ENCODE assay signal across 15 cellular contexts in genomic region chr9:98887918-98888510, GRCh38. TPM values are rescaled to one million over a fixed set of nuclear protein-coding genes. Genes with fewer than 3 reads are reported as not detected.
DNase-seq lines count a peak whose midpoint lies in the region; ATAC-seq, FAIRE-seq and TF ChIP-seq lines count a peak whose summit lies in the region.
"Had no signal": no experiment of that assay in that cellular context is flagged by ENCODE, and none has a peak within 500 bp of the region (broad histone marks: within the 10 kb centered on the region; RNA-seq: fewer than 3 reads in every experiment).

No MANE protein-coding gene starts in this region.

- no peaks in the 10 kb centered on the region for H3K4me1 ChIP-seq in breast epithelium
- H3K4me1 ChIP-seq in K562 (replicated peaks in 1 of 2; ENCODE audit: control insufficient read depth in 2 of 2, insufficient read depth in 2 of 2, low read length in 2 of 2): peaks cover 0 to 52% of the 10 kb centered on the region in 2 experiments; a peak in 4 of 5 replicates
- H3K4me1 ChIP-seq in neuronal stem cell (ENCODE audit: control insufficient read depth in 2 of 2, insufficient read depth in 1 of 2, low read depth in 1 of 2, low read length in 2 of 2): no peaks in the 10 kb centered on the region
- H3K4me1 ChIP-seq: parathyroid adenoma had no signal

- no peak for ATAC-seq in K562
- ATAC-seq in HG03175 (IDR thresholded peaks at IDR 0.05; ENCODE audit: unreplicated experiment): no peak
- ATAC-seq in HG02973 (IDR thresholded peaks at IDR 0.05; ENCODE audit: unreplicated experiment): no peak

- H2AFZ ChIP-seq in K562 (ENCODE audit: low read depth, low read length): peak overlapping the region; percentile 36; the same call in 1 of the 2 replicates
- H2AFZ ChIP-seq in neuronal stem cell (ENCODE audit: low read length): no peak overlapping the region
- H2AFZ ChIP-seq: parathyroid adenoma had no signal

- CTCF ChIA-PET in MCF 10A (lab: Yijun Ruan, JAX) (no interaction called here), K562 (lab: Yijun Ruan, JAX; ENCODE audit: low intra/inter-chr PET ratio) (no interaction called here)

- no peaks in the 10 kb centered on the region for H3K79me2 ChIP-seq in K562 (ENCODE audit: control insufficient read depth, insufficient read depth, low read length)
- H3K79me2 ChIP-seq: parathyroid adenoma had no signal

- no peaks in the 10 kb centered on the region for H3K36me3 ChIP-seq in breast epithelium
- no peaks in the 10 kb centered on the region for H3K36me3 ChIP-seq in K562 (ENCODE audit: control insufficient read depth, insufficient read depth, low read length)
- H3K36me3 ChIP-seq in neuronal stem cell (replicated peaks in 1 of 2; ENCODE audit: control insufficient read depth in 2 of 2, insufficient read depth in 2 of 2, low read length in 2 of 2): no peaks in the 10 kb centered on the region

- POLR2A ChIA-PET in MCF 10A (lab: Yijun Ruan, JAX) (no interaction called here), K562 (lab: Yijun Ruan, JAX) (interaction anchor here (1.2 kb wide), 1 partner anchor 11 kb away, joined by 3 read pairs; no protein-coding TSS in a partner anchor)

- no peaks in the 10 kb centered on the region for H3K27me3 ChIP-seq in breast epithelium
- no peaks in the 10 kb centered on the region for H3K27me3 ChIP-seq in K562 (ENCODE audit: control insufficient read depth in 2 of 2, insufficient read depth in 2 of 2, low read length in 2 of 2)
- peaks cover 0 to 9% (median 0%) of the 10 kb centered on the region in 3 experiments for H3K27me3 ChIP-seq in neuronal stem cell (ENCODE audit: control insufficient read depth in 3 of 3, insufficient read depth in 3 of 3, low read depth in 1 of 3, low read length in 3 of 3)

- DNase-seq in MCF 10A (ENCODE audit: unreplicated experiment) (peak; percentile 27), breast epithelium (ENCODE audit: low spot score in 2 of 2) (no peak), NCI-H345 treated with DMSO at 0.1 percent for 48 hours (lab: John Stamatoyannopoulos, UW; ENCODE audit: unreplicated experiment) (peak; percentile 62), K562 (ENCODE audit: extremely low read depth in 1 of 4, low spot score in 3 of 4) (peak in 1 of 4 experiments; percentile 39), neuronal stem cell (ENCODE audit: low spot score) (no peak)
- DNase-seq: activated CD4-positive, alpha-beta memory T cell treated with anti-CD3 and anti-CD28 coated beads for 36 hours; activated naive CD4-positive, alpha-beta T cell; cerebellar nuclear complex; H7; stimulated activated CD4-positive, alpha-beta T cell treated with anti-CD3 and anti-CD28 coated beads, Interleukin-1b, Interleukin-23, amount 100 ng/mL, for 48 hours had no signal

- H3K9me3 ChIP-seq in breast epithelium: no peaks in the 10 kb centered on the region
- H3K9me3 ChIP-seq in K562 (replicated peaks; ENCODE audit: control insufficient read depth, insufficient read depth, low read depth, low read length): no peaks in the 10 kb centered on the region
- no peaks in the 10 kb centered on the region for H3K9me3 ChIP-seq in neuronal stem cell (replicated peaks in 1 of 2; ENCODE audit: control insufficient read depth in 2 of 2, insufficient read depth in 1 of 2, low read depth in 1 of 2, low read length in 2 of 2)

- H2AK5ac ChIP-seq in neuronal stem cell (ENCODE audit: low read depth, low read length): no peak overlapping the region

- H3K4me3 Mint-ChIP-seq in MCF 10A (ENCODE audit: unreplicated experiment): no peak overlapping the region
- H3K4me3 Mint-ChIP-seq: activated CD4-positive, alpha-beta memory T cell treated with anti-CD3 and anti-CD28 coated beads for 36 hours had no signal

- no peak overlapping the region for H3K4ac ChIP-seq in neuronal stem cell (ENCODE audit: low read length)

- H3K36me3 Mint-ChIP-seq in MCF 10A (ENCODE audit: insufficient read depth, unreplicated experiment): no peaks in the 10 kb centered on the region
- H3K36me3 Mint-ChIP-seq: activated CD4-positive, alpha-beta memory T cell treated with anti-CD3 and anti-CD28 coated beads for 36 hours had no signal

- H3K27ac ChIP-seq in breast epithelium: no peak overlapping the region
- H3K27ac ChIP-seq in K562 (ENCODE audit: extremely low read depth, low read depth, low read length): no peak overlapping the region
- H3K27ac ChIP-seq in skin epidermis: peak overlapping the region in 11 of 21 experiments; percentile 3 to 84 (median 27)
- H3K27ac ChIP-seq in neuronal stem cell (replicated peaks; ENCODE audit: low read length): no peak overlapping the region

- no peak overlapping the region for H2BK12ac ChIP-seq in neuronal stem cell (ENCODE audit: low read length)

- H3K79me1 ChIP-seq in neuronal stem cell (ENCODE audit: low read depth, low read length): no peaks in the 10 kb centered on the region

- no peak overlapping the region for H3K18ac ChIP-seq in neuronal stem cell (ENCODE audit: low read length)

- no peak for TF ChIP-seq RAD21 in K562 (CRISPR knock-in tag; conservative IDR thresholded peaks at IDR 0.05 in 1 of 2, IDR thresholded peaks at IDR 0.05 in 1 of 2)

- H4K91ac ChIP-seq in neuronal stem cell (ENCODE audit: low read depth, low read length, poor library complexity): no peak overlapping the region

- H3K4me1 Mint-ChIP-seq in MCF 10A (ENCODE audit: insufficient read depth, unreplicated experiment): no peaks in the 10 kb centered on the region

- FAIRE-seq in K562 (lab: Jason Lieb, UNC): no peak

- no peak for TF ChIP-seq POLR2A in breast epithelium (IDR thresholded peaks at IDR 0.05)
- no peak for TF ChIP-seq POLR2A in K562 (conservative IDR thresholded peaks at IDR 0.05)

- no peak overlapping the region for H2BK120ac ChIP-seq in neuronal stem cell (ENCODE audit: low read depth, low read length)

- no peaks in the 10 kb centered on the region for H3K9me1 ChIP-seq in K562 (ENCODE audit: control insufficient read depth, insufficient read depth, low read length)

- TF ChIP-seq EP300 in K562 (IDR thresholded peaks at IDR 0.05; ENCODE audit: low read length): no peak

- no peak overlapping the region for H4K8ac ChIP-seq in neuronal stem cell (ENCODE audit: low read depth, low read length)

- H3K4me2 ChIP-seq in K562 (ENCODE audit: insufficient read depth, low read length) (no peak overlapping the region), neuronal stem cell (ENCODE audit: insufficient read depth, low read length, poor library complexity, severe bottlenecking) (no peak overlapping the region)

- H3K27me3 Mint-ChIP-seq in MCF 10A (ENCODE audit: insufficient read depth, unreplicated experiment): peaks cover 59% of the 10 kb centered on the region

- no peaks in the 10 kb centered on the region for H4K20me1 ChIP-seq in K562 (replicated peaks; ENCODE audit: control insufficient read depth, insufficient read depth, low read length)

- 38% methylated on average over 6 of the region's 6 CpGs for WGBS in K562 (ENCODE audit: insufficient coverage, low coverage, missing lambda C conversion rate)
- no CpG with 5 or more reads among the region's 6 CpGs for WGBS in neuronal stem cell (ENCODE audit: extremely low coverage in 2 of 2, insufficient read length in 2 of 2, insufficient replicate concordance in 1 of 2), 2 donors

- no peak overlapping the region for H2BK15ac ChIP-seq in neuronal stem cell (ENCODE audit: low read length)

- intact Hi-C loops in MCF 10A (cut with micrococcal nuclease) (no loop called here), breast epithelium (cut with DNase I; ENCODE audit: low total_unique reads) (no loop called here), K562 (cut with micrococcal nuclease) (no loop called here)

- no peak overlapping the region for H3K14ac ChIP-seq in neuronal stem cell (ENCODE audit: low read length)

- H3K9me3 Mint-ChIP-seq in MCF 10A (ENCODE audit: unreplicated experiment): no peaks in the 10 kb centered on the region
- H3K9me3 Mint-ChIP-seq: activated CD4-positive, alpha-beta memory T cell treated with anti-CD3 and anti-CD28 coated beads for 36 hours had no signal

- TF ChIP-seq CTCF in MCF 10A (IDR thresholded peaks at IDR 0.05; ENCODE audit: unreplicated experiment) (no peak), breast epithelium (IDR thresholded peaks at IDR 0.05) (no peak), K562 (IDR thresholded peaks at IDR 0.05 in 2 of 3, conservative IDR thresholded peaks at IDR 0.05 in 1 of 3; ENCODE audit: insufficient read depth in 2 of 3, low read depth in 1 of 3, low read length in 3 of 3) (no peak)

- BruUV-seq in MCF 10A (replicated peaks; lab: Mats Ljungman, UMichigan) (no TSS peak), K562 (replicated peaks; lab: Mats Ljungman, UMichigan) (no TSS peak)

- H3K4me3 ChIP-seq in breast epithelium (no peak overlapping the region), K562 (no peak overlapping the region), skin epidermis (no peak overlapping the region), neuronal stem cell (ENCODE audit: low read length in 2 of 2) (no peak overlapping the region)

- H3K23ac ChIP-seq in neuronal stem cell (ENCODE audit: low read depth, low read length, poor library complexity): no peak overlapping the region

- H3K9ac ChIP-seq in K562 (ENCODE audit: insufficient read depth in 1 of 2, low read depth in 2 of 2, low read length in 2 of 2) (no peak overlapping the region), neuronal stem cell (ENCODE audit: low read depth, low read length, poor library complexity) (no peak overlapping the region)
- H3K9ac ChIP-seq: parathyroid adenoma had no signal

- no peak overlapping the region for H3K27ac Mint-ChIP-seq in MCF 10A (ENCODE audit: low read depth, unreplicated experiment)
- H3K27ac Mint-ChIP-seq: activated CD4-positive, alpha-beta memory T cell treated with anti-CD3 and anti-CD28 coated beads for 36 hours had no signal

- H2BK5ac ChIP-seq in neuronal stem cell (ENCODE audit: low read length): no peak overlapping the region

- in situ Hi-C loops in K562 (cut with MboI): no loop called here

RNA-seq across cellular contexts. Expression of gene COL15A1, which starts 55.7 kb away (rescaled TPM):
- total RNA-seq in MCF 10A (2022) (not detected in 2 replicates), breast epithelium (10 to 100 TPM; 13.9 to 47.8 (median 32.4) TPM), K562 (2014; rRNA removed) (3.5 and 3.9 TPM in 2 replicates), K562 (2014; rRNA removed; fragmentation: Illumina TruSeq; extraction: Trizol) (2.0 and 2.3 TPM in 2 replicates), K562 (2015; rRNA removed; fragmentation: Illumina TruSeq; extraction: Trizol) (3.0 and 3.2 TPM in 2 replicates), K562 (2021) (4.9 and 5.1 TPM in 2 replicates)
- total RNA-seq in K562 (2011; cell fraction: chromatin; rRNA removed; ENCODE audit: low replicate concordance): 5.0 and 10.1 TPM in 2 replicates
- 5.9 and 9.3 TPM in 2 replicates for total RNA-seq in K562 (2011; cell fraction: nucleolus; rRNA removed)
- 6.6 and 7.6 TPM in 2 replicates for total RNA-seq in K562 (2011; cell fraction: nucleoplasm; rRNA removed)
- polyA plus RNA-seq in K562 (2011; rRNA removed) (0.72 and 1.7 TPM in 2 replicates), K562 (2014; fragmentation: Illumina TruSeq; extraction: Trizol) (3.2 TPM in 2 replicates), K562 (2014; fragmentation: Nextera tagmentation; extraction: Ambion mirVana) (under 1 TPM; 0.46 to 0.68 TPM), K562 (2014; rRNA removed) (2.6 TPM in 2 replicates)
- polyA plus RNA-seq in K562 (2011; cell fraction: cytosol; rRNA removed): 0.96 and 2.9 TPM in 2 replicates
- 1.2 and 2.8 TPM in 2 replicates for polyA plus RNA-seq in K562 (2011; cell fraction: nucleus; rRNA removed)
- polyA plus RNA-seq in K562 (2012): 5.8 and 27.6 TPM in 2 replicates
- 0.87 and 2.1 TPM in 2 replicates for polyA minus RNA-seq in K562 (2011; rRNA and poly(A)+ RNA removed)
- 2.7 and 5.7 TPM in 2 replicates for polyA minus RNA-seq in K562 (2011; cell fraction: cytosol; rRNA and poly(A)+ RNA removed)
- polyA minus RNA-seq in K562 (2011; cell fraction: nucleus; rRNA and poly(A)+ RNA removed): 1.1 and 1.5 TPM in 2 replicates
- polyA plus RNA-seq in neuronal stem cell (2013, experiment 1 of 2): 0.59 TPM
- polyA plus RNA-seq in neuronal stem cell (2013, experiment 2 of 2): 0.62 TPM
- total RNA-seq: H7, mononuclear cell had no signal

Comparison
In these comparisons a context has a peak if more than half of its experiments do, and no peak if none do; other contexts are left out.
1. DNase-seq: peak in MCF 10A (single experiment) and NCI-H345 treated with DMSO at 0.1 percent for 48 hours (single experiment); none in breast epithelium (0 of 2) and neuronal stem cell (single experiment).
2. H3K27ac ChIP-seq: peak in skin epidermis (11 of 21); none in breast epithelium (0 of 2), K562 (single experiment) and neuronal stem cell (single experiment).